ENCODE assay signal across 8 cellular contexts in genomic region chr4:26856906-26857277, GRCh38. TPM values are rescaled to one million over a fixed set of nuclear protein-coding genes. Genes with fewer than 3 reads are reported as not detected.
A peak's percentile ranks its signal among the peaks of the same experiment; 100 is the strongest.
DNase-seq lines count a peak whose midpoint lies in the region; ATAC-seq and TF ChIP-seq lines count a peak whose summit lies in the region.

No MANE protein-coding gene starts in this region.

- peak overlapping the region; percentile 98 for H3K4me2 ChIP-seq in BLaER1

- H3K9me3 ChIP-seq in BLaER1, result peaks cover 17% of the 10 kb centered on the region; the same call in 1 of the 2 replicates
- no peaks in the 10 kb centered on the region for H3K9me3 ChIP-seq in MG63
- no peaks in the 10 kb centered on the region for H3K9me3 ChIP-seq in duodenal mucosa (ENCODE audit: control insufficient read depth in 1 of 2, low read length in 2 of 2)

- no peaks in the 10 kb centered on the region for H3K36me3 Mint-ChIP-seq in nephron (ENCODE audit: low read depth)

- no peaks in the 10 kb centered on the region for H3K36me3 ChIP-seq in BLaER1
- no peaks in the 10 kb centered on the region for H3K36me3 ChIP-seq in MG63
- no peaks in the 10 kb centered on the region for H3K36me3 ChIP-seq in duodenal mucosa (ENCODE audit: control insufficient read depth in 1 of 2, insufficient read depth in 2 of 2, low read length in 2 of 2)

- H3K27me3 ChIP-seq in BLaER1 (no peaks in the 10 kb centered on the region), MG63 (no peaks in the 10 kb centered on the region), duodenal mucosa (ENCODE audit: control insufficient read depth in 1 of 2, insufficient read depth in 2 of 2, low read length in 2 of 2) (no peaks in the 10 kb centered on the region)

- TF ChIP-seq CTCF in nephron (IDR thresholded peaks at IDR 0.05; ENCODE audit: unreplicated experiment in 3 of 3), result no peak

- H3K9me3 Mint-ChIP-seq in nephron, result no peaks in the 10 kb centered on the region

- H3K4me3 ChIP-seq in BLaER1 (peak overlapping the region; percentile 95), MG63 (peak overlapping the region; percentile 67), duodenal mucosa (ENCODE audit: low read depth in 1 of 2, low read length in 2 of 2) (peak overlapping the region; percentile 79 to 92)

- peaks cover 6% of the 10 kb centered on the region for H4K20me1 ChIP-seq in BLaER1

- DNase-seq in MG63 (no peak), NAMALWA (ENCODE audit: low spot score) (no peak), OCI-M2 (lab: John Stamatoyannopoulos, UW; ENCODE audit: unreplicated experiment) (no peak), inferior parietal cortex (ENCODE audit: extremely low spot score) (no peak)

- ATAC-seq in HG02610 (IDR thresholded peaks at IDR 0.05; ENCODE audit: unreplicated experiment), result no peak

- peak overlapping the region; percentile 84 to 99 (median 94) for H3K27ac Mint-ChIP-seq in nephron

- H3K4me1 ChIP-seq in BLaER1, result peaks cover 29% of the 10 kb centered on the region
- H3K4me1 ChIP-seq in duodenal mucosa (ENCODE audit: control insufficient read depth in 1 of 2, insufficient read depth in 2 of 2, low read length in 2 of 2), result peaks cover 23 to 29% of the 10 kb centered on the region in 2 donors

- peaks cover 32% of the 10 kb centered on the region for H3K4me1 Mint-ChIP-seq in nephron

- peak overlapping the region; percentile 94 for H3K27ac ChIP-seq in BLaER1
- H3K27ac ChIP-seq in duodenal mucosa (ENCODE audit: low read depth, low read length), result peak overlapping the region; percentile 73

- H3K27me3 Mint-ChIP-seq in nephron (ENCODE audit: low read depth), result no peaks in the 10 kb centered on the region

- H3K4me3 Mint-ChIP-seq in nephron, result peak overlapping the region; percentile 91 to 94 (median 93)

- peak overlapping the region; percentile 94 for H3K9ac ChIP-seq in BLaER1
- peak overlapping the region; percentile 88 to 90 for H3K9ac ChIP-seq in duodenal mucosa (ENCODE audit: low read depth in 1 of 2, low read length in 2 of 2)

RNA-seq across cellular contexts. Expression of gene STIM2, which starts 3.7 kb away (rescaled TPM):
- 15.7 and 19.7 TPM in 2 replicates for total RNA-seq in MG63 (2014; rRNA removed; shearing (Covaris generic); ENCODE audit: low replicate concordance)
